19 cellular contexts compared by ENCODE assay signal in the genomic region with DNA sequence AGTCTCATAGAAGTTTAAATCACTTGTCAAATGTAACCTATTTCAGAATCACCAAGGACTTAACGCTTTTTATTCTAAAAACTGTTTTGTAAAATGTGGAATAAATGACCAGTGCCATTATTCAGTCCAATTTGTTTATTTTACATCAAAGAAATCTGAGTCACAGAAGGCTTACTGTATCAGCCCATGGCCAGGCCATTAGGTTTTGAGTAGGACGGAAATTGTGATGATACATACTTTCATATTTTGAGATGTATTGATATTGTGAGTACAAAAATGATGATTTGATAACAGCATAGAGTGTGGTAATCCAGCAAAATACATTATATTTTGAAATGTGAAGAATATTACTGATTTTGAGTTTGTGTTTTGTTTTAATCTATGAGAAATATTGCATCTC.
"Had no signal": no experiment of that assay in that cellular context is flagged by ENCODE, and none has a peak within 500 bp of the region (broad histone marks: within the 10 kb centered on the region; RNA-seq: fewer than 3 reads in every experiment).

No MANE protein-coding gene starts in this region.

- H3K27ac ChIP-seq: ascending aorta, breast epithelium, colonic mucosa, parathyroid adenoma, thyroid gland, VCaP had no signal

- H3K79me2 ChIP-seq: parathyroid adenoma had no signal

- H2AFZ ChIP-seq: parathyroid adenoma had no signal

- H3K27me3 ChIP-seq: ascending aorta, breast epithelium, colonic mucosa, thyroid gland had no signal

- H3K36me3 ChIP-seq: ascending aorta, breast epithelium, colonic mucosa, thyroid gland had no signal

- DNase-seq: activated CD4-positive, alpha-beta T cell treated with anti-CD3 and anti-CD28 coated beads, Interleukin-2, amount 50 U/mL, for 1 hour; activated CD4-positive, CD25-positive, alpha-beta regulatory T cell treated with anti-CD3 and anti-CD28 coated beads, Interleukin-2, amount 50 U/mL, for 72 hours; activated gamma-delta T cell treated with Interleukin-2 at 50 U/mL for 16 hours; activated T-cell treated with anti-CD3 and anti-CD28 coated beads, Interleukin-2, amount 50 U/mL, for 1 hour; colonic mucosa; foreskin melanocyte; hippocampal formation; left ventricle myocardium superior; right cardiac atrium; stimulated activated CD4-positive, alpha-beta T cell treated with anti-CD3 and anti-CD28 coated beads, Interleukin-12 subunit alpha, Interleukin-12 subunit beta, amount 100 ng/mL, for 4 hours; stimulated activated CD4-positive, alpha-beta T cell treated with anti-CD3 and anti-CD28 coated beads, Interleukin-4, amount 100 ng/mL, for 4 hours; substantia nigra; T-cell; thyroid gland had no signal

- H3K9ac ChIP-seq: parathyroid adenoma had no signal

- H3K4me3 ChIP-seq: ascending aorta, breast epithelium, colonic mucosa, thyroid gland had no signal

- H3K4me1 ChIP-seq: ascending aorta, breast epithelium, parathyroid adenoma had no signal

- H3K9me3 ChIP-seq: ascending aorta, breast epithelium, colonic mucosa, thyroid gland had no signal

- ATAC-seq: left ventricle myocardium superior; natural killer cell treated with Interleukin-12 subunit alpha and Interleukin-12 subunit beta and Interleukin-15 and Interleukin-18, amount 100 ng/mL, for 72 hours; right cardiac atrium; T-cell had no signal
